In genomic region chr7:158579662-158580646, GRCh38 we compare ENCODE assay signal across 1 cellular context.
TF ChIP-seq lines count a peak whose summit lies in the region.

No MANE protein-coding gene starts in this region.

TF ChIP-seq in HepG2, 621 proteins besides CTCF, POLR2A, EP300 and RAD21 (continued from another document and continues in another):
- TF ChIP-seq ZNF646 (CRISPR knock-in tag; IDR thresholded peaks at IDR 0.05) = no peak
- TF ChIP-seq SPEN (CRISPR knock-in tag; IDR thresholded peaks at IDR 0.05; ENCODE audit: low read depth) = peak; percentile 65; the same call in 1 of the 2 replicates
- no peak for TF ChIP-seq RBM39 (IDR thresholded peaks at IDR 0.05; ENCODE audit: low read depth, low read length, poor library complexity, severe bottlenecking)
- no peak for TF ChIP-seq THAP9 (CRISPR knock-in tag; IDR thresholded peaks at IDR 0.05; ENCODE audit: borderline replicate concordance)
- no peak for TF ChIP-seq ZNF747 (CRISPR knock-in tag; IDR thresholded peaks at IDR 0.05; ENCODE audit: borderline replicate concordance)
- no peak for TF ChIP-seq SMARCE1 (IDR thresholded peaks at IDR 0.05; ENCODE audit: borderline replicate concordance)
- no peak for TF ChIP-seq ZNF225 (CRISPR knock-in tag; IDR thresholded peaks at IDR 0.05)
- no peak for TF ChIP-seq IKZF4 (CRISPR knock-in tag; IDR thresholded peaks at IDR 0.05; ENCODE audit: borderline replicate concordance, low read depth, not compliant biosample characterization)
- TF ChIP-seq MZF1 (CRISPR knock-in tag; IDR thresholded peaks at IDR 0.05; ENCODE audit: borderline replicate concordance) = no peak
- no peak for TF ChIP-seq ZNF136 (CRISPR knock-in tag; IDR thresholded peaks at IDR 0.05; ENCODE audit: low read depth)
- TF ChIP-seq ZNF878 (CRISPR knock-in tag; IDR thresholded peaks at IDR 0.05) = peak; percentile 46; the same call in 1 of the 2 replicates
- no peak for TF ChIP-seq ZNF713 (CRISPR knock-in tag; IDR thresholded peaks at IDR 0.05)
- no peak for TF ChIP-seq REPIN1 (CRISPR knock-in tag; IDR thresholded peaks at IDR 0.05; ENCODE audit: borderline replicate concordance, low read depth)
- TF ChIP-seq NFE2L1 (CRISPR knock-in tag; IDR thresholded peaks at IDR 0.05; ENCODE audit: borderline replicate concordance) = no peak
- no peak for TF ChIP-seq ZNF749 (CRISPR knock-in tag; IDR thresholded peaks at IDR 0.05; ENCODE audit: borderline replicate concordance)
- TF ChIP-seq THAP7 (CRISPR knock-in tag; IDR thresholded peaks at IDR 0.05) = no peak
- peak; percentile 55 for TF ChIP-seq FOSL2 (CRISPR knock-in tag; IDR thresholded peaks at IDR 0.05)
- TF ChIP-seq ZXDC (CRISPR knock-in tag; IDR thresholded peaks at IDR 0.05) = no peak
- TF ChIP-seq IRX3 (CRISPR knock-in tag; IDR thresholded peaks at IDR 0.05; ENCODE audit: borderline replicate concordance, low read depth) = no peak
- TF ChIP-seq SOX13 (IDR thresholded peaks at IDR 0.05) = no peak
- peak in 1 of 2 experiments; percentile 66; a peak in 2 of 4 replicates for TF ChIP-seq SOX13 (CRISPR knock-in tag; conservative IDR thresholded peaks at IDR 0.05 in 1 of 2, IDR thresholded peaks at IDR 0.05 in 1 of 2)
- TF ChIP-seq ADNP (CRISPR knock-in tag; IDR thresholded peaks at IDR 0.05) = no peak
- TF ChIP-seq ZNF256 (CRISPR knock-in tag; conservative IDR thresholded peaks at IDR 0.05) = 0 out of 2 replicates have a peak, but pooled peaks have one; percentile 57
- TF ChIP-seq ZNF672 (CRISPR knock-in tag; IDR thresholded peaks at IDR 0.05) = no peak
- TF ChIP-seq ZNF441 (CRISPR knock-in tag; IDR thresholded peaks at IDR 0.05; ENCODE audit: borderline replicate concordance) = peak; percentile 61
- no peak for TF ChIP-seq ZFP41 (CRISPR knock-in tag; IDR thresholded peaks at IDR 0.05; ENCODE audit: borderline replicate concordance)
- no peak for TF ChIP-seq SNAI1 (CRISPR knock-in tag; IDR thresholded peaks at IDR 0.05; ENCODE audit: borderline replicate concordance)
- peak; percentile 78; the same call in 1 of the 2 replicates for TF ChIP-seq RORA (CRISPR knock-in tag; IDR thresholded peaks at IDR 0.05)
- peak; percentile 84 for TF ChIP-seq HOXA5 (CRISPR knock-in tag; IDR thresholded peaks at IDR 0.05)
- no peak; the same call in 1 of the 2 replicates for TF ChIP-seq GATA4 (IDR thresholded peaks at IDR 0.05; ENCODE audit: borderline replicate concordance, low read depth)
- TF ChIP-seq RFX3 (CRISPR knock-in tag; IDR thresholded peaks at IDR 0.05) = no peak
- TF ChIP-seq FOXK2 (IDR thresholded peaks at IDR 0.05) = 0 out of 2 replicates have a peak, but pooled peaks have one; percentile 57
- no peak for TF ChIP-seq ZNF629 (CRISPR knock-in tag; conservative IDR thresholded peaks at IDR 0.05)
- no peak for TF ChIP-seq ZSCAN12 (CRISPR knock-in tag; IDR thresholded peaks at IDR 0.05)
- TF ChIP-seq SNAPC4 (CRISPR knock-in tag; IDR thresholded peaks at IDR 0.05) = no peak
- no peak for TF ChIP-seq CENPX (CRISPR knock-in tag; IDR thresholded peaks at IDR 0.05)
- peak; percentile 98 for TF ChIP-seq TFE3 (CRISPR knock-in tag; IDR thresholded peaks at IDR 0.05)
- TF ChIP-seq TOE1 (CRISPR knock-in tag; IDR thresholded peaks at IDR 0.05) = no peak
- 0 out of 2 replicates have a peak, but pooled peaks have one; percentile 20 for TF ChIP-seq MEIS2 (CRISPR knock-in tag; IDR thresholded peaks at IDR 0.05)
- no peak for TF ChIP-seq ZNF24 (IDR thresholded peaks at IDR 0.05)
- no peak for TF ChIP-seq PAWR (CRISPR knock-in tag; IDR thresholded peaks at IDR 0.05; ENCODE audit: borderline replicate concordance)
- TF ChIP-seq ZNF362 (CRISPR knock-in tag; IDR thresholded peaks at IDR 0.05; ENCODE audit: borderline replicate concordance) = no peak
